Comparison of ENCODE assay signal across 19 cellular contexts in the genomic region with DNA sequence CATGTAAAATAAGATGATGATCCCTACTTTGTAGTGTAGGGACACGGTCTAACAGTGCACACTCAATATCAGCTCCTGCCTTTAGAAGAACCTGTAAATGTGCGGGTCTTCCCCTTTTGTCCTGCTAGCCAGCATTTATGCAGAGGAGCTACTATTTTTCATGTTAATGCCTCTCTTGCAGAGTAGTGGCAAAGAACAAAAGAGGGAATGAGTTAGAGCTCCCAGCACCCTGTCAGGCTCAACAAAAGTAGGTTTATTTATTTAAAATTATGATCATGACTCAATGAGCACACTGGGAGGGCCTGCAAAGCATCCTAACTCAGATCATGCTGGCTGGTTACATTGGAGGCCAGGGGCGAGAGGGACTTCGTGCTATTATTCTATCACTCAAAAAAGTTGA.
A peak's percentile ranks its signal among the peaks of the same experiment; 100 is the strongest.
DNase-seq lines count a peak whose midpoint lies in the region; ATAC-seq and TF ChIP-seq lines count a peak whose summit lies in the region.
"Had no signal": no experiment of that assay in that cellular context is flagged by ENCODE, and none has a peak within 500 bp of the region (broad histone marks: within the 10 kb centered on the region; RNA-seq: fewer than 3 reads in every experiment).

No MANE protein-coding gene starts in this region.

- no TSS peak for BruUV-seq in Caco-2 (replicated peaks; lab: Mats Ljungman, UMichigan)

- H3K9me3 Mint-ChIP-seq in Caco-2 (ENCODE audit: unreplicated experiment) = peaks cover 11% of the 10 kb centered on the region

- H3K4me1 ChIP-seq in iPS-20b (ENCODE audit: insufficient read depth, low read length) (peaks cover 20% of the 10 kb centered on the region), Caco-2 (no peaks in the 10 kb centered on the region), spleen (no peaks in the 10 kb centered on the region)

- intact Hi-C loops in Caco-2 (cut with micrococcal nuclease; ENCODE audit: unreplicated experiment) (loop anchor here (10.0 kb wide), 1 partner anchor 166 kb away; no protein-coding TSS in a partner anchor), spleen (cut with DNase I; ENCODE audit: low total_unique reads) (no loop called here)

- H3K36me3 ChIP-seq in iPS-20b (ENCODE audit: insufficient read depth, low read depth, low read length) (no peaks in the 10 kb centered on the region), Caco-2 (ENCODE audit: control insufficient read depth, insufficient read depth, low read length) (no peaks in the 10 kb centered on the region), spleen (no peaks in the 10 kb centered on the region)

- in situ Hi-C loops in astrocyte of the spinal cord (cut with HindIII; ENCODE audit: low sequenced_read_pairs) = no loop called here

- 31 to 61% (median 41%) methylated on average over 4 of the region's 4 CpGs for WGBS in spleen, 5 donors

- H3K9ac ChIP-seq in iPS-20b (ENCODE audit: low read depth, low read length) = no peak overlapping the region
- H3K9ac ChIP-seq: SK-N-SH had no signal

- H3K27me3 ChIP-seq in iPS-20b (ENCODE audit: insufficient read depth, low read length) (peaks cover 57% of the 10 kb centered on the region), Caco-2 (replicated peaks; ENCODE audit: control insufficient read depth, insufficient read depth, low read length) (no peaks in the 10 kb centered on the region), spleen (replicated peaks in 1 of 7) (no peaks in the 10 kb centered on the region)

- POLR2A ChIA-PET in Caco-2 (lab: Charles Lee) = no interaction called here

- no peak overlapping the region for H3K27ac Mint-ChIP-seq in Caco-2 (ENCODE audit: unreplicated experiment)
- H3K27ac Mint-ChIP-seq: B cell, IgD-negative memory B cell had no signal

- no peaks in the 10 kb centered on the region for H3K27me3 Mint-ChIP-seq in Caco-2 (ENCODE audit: insufficient read depth, unreplicated experiment)
- H3K27me3 Mint-ChIP-seq: B cell, IgD-negative memory B cell had no signal

- peak; percentile 27 for DNase-seq in NCI-H748 (lab: John Stamatoyannopoulos, UW; ENCODE audit: unreplicated experiment)
- no peak for DNase-seq in NCI-H748 treated with DMSO at 0.1 percent for 48 hours (lab: John Stamatoyannopoulos, UW)
- peak; percentile 5 for DNase-seq in astrocyte of the spinal cord (ENCODE audit: low read depth, low spot score)
- no peak for DNase-seq in activated CD4-positive, alpha-beta T cell treated with anti-CD3 and anti-CD28 coated beads, Interleukin-2, amount 50 U/mL, for 4 hours
- DNase-seq in Caco-2 = no peak
- DNase-seq in spleen = no peak
- DNase-seq: 8988T, GDM1, Karpas-422, NCI-H1417 treated with DMSO at 0.1 percent for 48 hours, NCI-H1930, NCI-H226, NCI-H526, SHP77, SK-N-SH had no signal

- H3K9me3 ChIP-seq in iPS-20b (ENCODE audit: insufficient read depth, low read depth, low read length) = peaks cover 12% of the 10 kb centered on the region
- no peaks in the 10 kb centered on the region for H3K9me3 ChIP-seq in Caco-2
- H3K9me3 ChIP-seq in spleen = peaks cover 0 to 55% (median 25%) of the 10 kb centered on the region in 8 donors
- H3K9me3 ChIP-seq: SK-N-SH had no signal

- no peak for TF ChIP-seq POLR2A in spleen (IDR thresholded peaks at IDR 0.05)

- CTCF ChIA-PET in Caco-2 (lab: Charles Lee) = interaction anchor here (0.6 kb wide), 1 partner anchor 279 kb away, joined by 4 read pairs; no protein-coding TSS in a partner anchor

- H3K4me1 Mint-ChIP-seq in Caco-2 (ENCODE audit: low read depth, unreplicated experiment) = no peaks in the 10 kb centered on the region
- H3K4me1 Mint-ChIP-seq: B cell, IgD-negative memory B cell had no signal

- H3K4me3 Mint-ChIP-seq in Caco-2 (ENCODE audit: unreplicated experiment) = no peak overlapping the region
- H3K4me3 Mint-ChIP-seq: B cell, IgD-negative memory B cell had no signal

- no peak for ATAC-seq in GM21381 (IDR thresholded peaks at IDR 0.05; ENCODE audit: unreplicated experiment)

- H3K27ac ChIP-seq in iPS-20b (ENCODE audit: low read length) (no peak overlapping the region), spleen (no peak overlapping the region)

- H3K36me3 Mint-ChIP-seq in Caco-2 (ENCODE audit: insufficient read depth, unreplicated experiment) = no peaks in the 10 kb centered on the region
- H3K36me3 Mint-ChIP-seq: IgD-negative memory B cell had no signal

- TF ChIP-seq CTCF in astrocyte of the spinal cord (IDR thresholded peaks at IDR 0.05; ENCODE audit: low read depth, low read length) (no peak), Caco-2 (IDR thresholded peaks at IDR 0.05; ENCODE audit: insufficient read depth in 1 of 2, low read depth in 1 of 2, low read length in 1 of 2, severe bottlenecking in 1 of 2, unreplicated experiment in 1 of 2) (no peak), spleen (IDR thresholded peaks at IDR 0.05 in 8 of 11, conservative IDR thresholded peaks at IDR 0.05 in 3 of 11) (no peak)

- H3K4me3 ChIP-seq in astrocyte of the spinal cord (ENCODE audit: low read depth, low read length) (no peak overlapping the region), iPS-20b (ENCODE audit: low read length) (peak overlapping the region; percentile 35), Caco-2 (ENCODE audit: low read depth, low read length) (no peak overlapping the region), spleen (no peak overlapping the region)

Comparison
In these comparisons a context has a peak if more than half of its experiments do, and no peak if none do; other contexts are left out.
1. DNase-seq: peak in NCI-H748 (single experiment) and astrocyte of the spinal cord (single experiment); none in NCI-H748 treated with DMSO at 0.1 percent for 48 hours (single experiment), activated CD4-positive, alpha-beta T cell treated with anti-CD3 and anti-CD28 coated beads, Interleukin-2, amount 50 U/mL, for 4 hours (0 of 2), Caco-2 (0 of 2) and spleen (single experiment).